ENCODE assay signal across 1 cellular context in the genomic region with DNA sequence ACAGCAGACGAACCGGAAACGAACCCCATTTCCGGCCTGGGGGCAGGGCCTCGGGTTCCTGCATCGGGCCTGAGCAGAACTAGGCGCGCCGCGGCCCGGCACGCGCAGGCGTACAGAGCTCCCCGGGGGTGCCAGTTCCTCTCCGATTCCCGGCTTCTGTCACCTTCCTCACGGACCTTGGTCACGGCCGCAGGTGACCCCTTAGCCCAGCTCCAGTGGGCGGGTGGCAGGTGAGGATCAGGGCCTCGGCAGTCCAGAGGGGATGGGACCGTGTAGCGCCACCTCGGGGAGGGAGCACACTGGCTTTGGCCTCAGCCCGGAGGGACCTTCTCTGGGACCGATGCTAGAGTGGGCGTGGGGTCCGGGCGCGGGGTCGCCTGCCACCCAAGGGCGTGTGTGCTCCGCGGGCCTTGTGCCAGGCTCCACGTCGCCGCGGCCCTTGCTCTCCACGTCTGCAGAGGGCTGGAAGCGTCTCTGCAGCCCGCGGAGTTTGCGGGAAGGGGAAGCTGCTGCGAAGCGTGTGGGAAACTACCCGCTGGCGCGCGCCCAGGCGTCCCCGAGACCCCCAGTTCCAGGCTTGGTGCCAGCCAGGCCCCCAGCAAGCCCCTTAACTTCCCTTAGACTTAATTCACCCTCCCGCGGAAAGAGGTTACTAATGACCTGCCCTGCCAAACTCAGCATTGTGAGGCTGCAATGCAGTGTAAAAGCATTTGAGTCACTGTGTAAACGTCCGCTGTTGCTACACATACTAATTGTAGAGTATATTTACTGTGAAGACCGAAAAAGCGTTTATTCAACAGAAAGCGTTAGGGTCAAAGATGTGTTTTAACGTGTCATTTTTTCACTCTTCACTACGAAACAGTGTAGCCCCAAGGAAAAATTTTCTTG.
TF ChIP-seq lines count a peak whose summit lies in the region.

A gene (plus strand): TSS at position 48 of the 888 bp plus-strand sequence. CDS start 7,930 bp downstream, outside the sequence.

TF ChIP-seq in HepG2, 621 proteins besides CTCF, POLR2A, EP300 and RAD21 (continued from another document and continues in another):
- TF ChIP-seq, protein P1, sequence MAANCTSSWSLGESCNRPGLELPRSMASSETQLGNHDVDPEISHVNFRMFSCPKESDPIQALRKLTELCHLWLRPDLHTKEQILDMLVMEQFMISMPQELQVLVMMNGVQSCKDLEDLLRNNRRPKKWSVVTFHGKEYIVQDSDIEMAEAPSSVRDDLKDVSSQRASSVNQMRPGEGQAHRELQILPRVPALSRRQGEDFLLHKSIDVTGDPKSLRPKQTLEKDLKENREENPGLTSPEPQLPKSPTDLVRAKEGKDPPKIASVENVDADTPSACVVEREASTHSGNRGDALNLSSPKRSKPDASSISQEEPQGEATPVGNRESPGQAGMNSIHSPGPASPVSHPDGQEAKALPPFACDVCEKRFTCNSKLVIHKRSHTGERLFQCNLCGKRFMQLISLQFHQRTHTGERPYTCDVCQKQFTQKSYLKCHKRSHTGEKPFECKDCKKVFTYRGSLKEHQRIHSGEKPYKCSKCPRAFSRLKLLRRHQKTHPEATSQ (CRISPR knock-in tag; IDR thresholded peaks at IDR 0.05; ENCODE audit: borderline replicate concordance), result 0 out of 2 replicates have a peak, but pooled peaks have one; percentile 26
- TF ChIP-seq ZNF296 (CRISPR knock-in tag; conservative IDR thresholded peaks at IDR 0.05) (peak; percentile 53; the same call in 1 of the 2 replicates), ZNF496 (CRISPR knock-in tag; IDR thresholded peaks at IDR 0.05; ENCODE audit: insufficient replicate concordance) (no peak), ONECUT2 (CRISPR knock-in tag; IDR thresholded peaks at IDR 0.05) (0 out of 2 replicates have a peak, but pooled peaks have one; percentile 13), ZNF724P (CRISPR knock-in tag; IDR thresholded peaks at IDR 0.05; ENCODE audit: borderline replicate concordance) (peak; percentile 87; the same call in 1 of the 2 replicates), FOXK2 (IDR thresholded peaks at IDR 0.05) (no peak; the same call in 1 of the 2 replicates), WIZ (CRISPR knock-in tag; IDR thresholded peaks at IDR 0.05) (peak; percentile 90; the same call in 1 of the 2 replicates), SOX6 (IDR thresholded peaks at IDR 0.05) (no peak), SOX6 (CRISPR knock-in tag; IDR thresholded peaks at IDR 0.05) (peak; percentile 91), TEAD2 (CRISPR knock-in tag; IDR thresholded peaks at IDR 0.05) (no peak), NFE2L1 (CRISPR knock-in tag; IDR thresholded peaks at IDR 0.05; ENCODE audit: borderline replicate concordance) (0 out of 2 replicates have a peak, but pooled peaks have one; percentile 46), U2AF1 (optimal IDR thresholded peaks at IDR 0.05; ENCODE audit: low read depth, low read length) (peak; percentile 95), KAT2B (IDR thresholded peaks at IDR 0.05; ENCODE audit: borderline replicate concordance, low read depth, low read length) (no peak), ZNF737 (CRISPR knock-in tag; IDR thresholded peaks at IDR 0.05; ENCODE audit: borderline replicate concordance) (peak; percentile 99), ZNF10 (CRISPR knock-in tag; IDR thresholded peaks at IDR 0.05; ENCODE audit: borderline replicate concordance, low read depth) (no peak), RARG (CRISPR knock-in tag; IDR thresholded peaks at IDR 0.05; ENCODE audit: low read depth) (0 out of 2 replicates have a peak, but pooled peaks have one; percentile 88), POLR2AphosphoS5 (IDR thresholded peaks at IDR 0.05; ENCODE audit: low read depth, low read length) (peak; percentile 93), ZNF326 (CRISPR knock-in tag; IDR thresholded peaks at IDR 0.05; ENCODE audit: borderline replicate concordance) (no peak; the same call in 1 of the 2 replicates)
- TF ChIP-seq, protein P2, sequence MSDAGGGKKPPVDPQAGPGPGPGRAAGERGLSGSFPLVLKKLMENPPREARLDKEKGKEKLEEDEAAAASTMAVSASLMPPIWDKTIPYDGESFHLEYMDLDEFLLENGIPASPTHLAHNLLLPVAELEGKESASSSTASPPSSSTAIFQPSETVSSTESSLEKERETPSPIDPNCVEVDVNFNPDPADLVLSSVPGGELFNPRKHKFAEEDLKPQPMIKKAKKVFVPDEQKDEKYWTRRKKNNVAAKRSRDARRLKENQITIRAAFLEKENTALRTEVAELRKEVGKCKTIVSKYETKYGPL (CRISPR knock-in tag; IDR thresholded peaks at IDR 0.05), result peak; percentile 35; the same call in 1 of the 2 replicates
- TF ChIP-seq, protein P3, sequence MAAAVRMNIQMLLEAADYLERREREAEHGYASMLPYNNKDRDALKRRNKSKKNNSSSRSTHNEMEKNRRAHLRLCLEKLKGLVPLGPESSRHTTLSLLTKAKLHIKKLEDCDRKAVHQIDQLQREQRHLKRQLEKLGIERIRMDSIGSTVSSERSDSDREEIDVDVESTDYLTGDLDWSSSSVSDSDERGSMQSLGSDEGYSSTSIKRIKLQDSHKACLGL (CRISPR knock-in tag; IDR thresholded peaks at IDR 0.05), result peak; percentile 98
- TF ChIP-seq, protein P4, sequence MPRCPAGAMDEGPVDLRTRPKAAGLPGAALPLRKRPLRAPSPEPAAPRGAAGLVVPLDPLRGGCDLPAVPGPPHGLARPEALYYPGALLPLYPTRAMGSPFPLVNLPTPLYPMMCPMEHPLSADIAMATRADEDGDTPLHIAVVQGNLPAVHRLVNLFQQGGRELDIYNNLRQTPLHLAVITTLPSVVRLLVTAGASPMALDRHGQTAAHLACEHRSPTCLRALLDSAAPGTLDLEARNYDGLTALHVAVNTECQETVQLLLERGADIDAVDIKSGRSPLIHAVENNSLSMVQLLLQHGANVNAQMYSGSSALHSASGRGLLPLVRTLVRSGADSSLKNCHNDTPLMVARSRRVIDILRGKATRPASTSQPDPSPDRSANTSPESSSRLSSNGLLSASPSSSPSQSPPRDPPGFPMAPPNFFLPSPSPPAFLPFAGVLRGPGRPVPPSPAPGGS (CRISPR knock-in tag; IDR thresholded peaks at IDR 0.05), result peak; percentile 96
- TF ChIP-seq, protein P5, sequence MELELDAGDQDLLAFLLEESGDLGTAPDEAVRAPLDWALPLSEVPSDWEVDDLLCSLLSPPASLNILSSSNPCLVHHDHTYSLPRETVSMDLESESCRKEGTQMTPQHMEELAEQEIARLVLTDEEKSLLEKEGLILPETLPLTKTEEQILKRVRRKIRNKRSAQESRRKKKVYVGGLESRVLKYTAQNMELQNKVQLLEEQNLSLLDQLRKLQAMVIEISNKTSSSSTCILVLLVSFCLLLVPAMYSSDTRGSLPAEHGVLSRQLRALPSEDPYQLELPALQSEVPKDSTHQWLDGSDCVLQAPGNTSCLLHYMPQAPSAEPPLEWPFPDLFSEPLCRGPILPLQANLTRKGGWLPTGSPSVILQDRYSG (CRISPR knock-in tag; IDR thresholded peaks at IDR 0.05), result 0 out of 2 replicates have a peak, but pooled peaks have one; percentile 32
- TF ChIP-seq, protein P6, sequence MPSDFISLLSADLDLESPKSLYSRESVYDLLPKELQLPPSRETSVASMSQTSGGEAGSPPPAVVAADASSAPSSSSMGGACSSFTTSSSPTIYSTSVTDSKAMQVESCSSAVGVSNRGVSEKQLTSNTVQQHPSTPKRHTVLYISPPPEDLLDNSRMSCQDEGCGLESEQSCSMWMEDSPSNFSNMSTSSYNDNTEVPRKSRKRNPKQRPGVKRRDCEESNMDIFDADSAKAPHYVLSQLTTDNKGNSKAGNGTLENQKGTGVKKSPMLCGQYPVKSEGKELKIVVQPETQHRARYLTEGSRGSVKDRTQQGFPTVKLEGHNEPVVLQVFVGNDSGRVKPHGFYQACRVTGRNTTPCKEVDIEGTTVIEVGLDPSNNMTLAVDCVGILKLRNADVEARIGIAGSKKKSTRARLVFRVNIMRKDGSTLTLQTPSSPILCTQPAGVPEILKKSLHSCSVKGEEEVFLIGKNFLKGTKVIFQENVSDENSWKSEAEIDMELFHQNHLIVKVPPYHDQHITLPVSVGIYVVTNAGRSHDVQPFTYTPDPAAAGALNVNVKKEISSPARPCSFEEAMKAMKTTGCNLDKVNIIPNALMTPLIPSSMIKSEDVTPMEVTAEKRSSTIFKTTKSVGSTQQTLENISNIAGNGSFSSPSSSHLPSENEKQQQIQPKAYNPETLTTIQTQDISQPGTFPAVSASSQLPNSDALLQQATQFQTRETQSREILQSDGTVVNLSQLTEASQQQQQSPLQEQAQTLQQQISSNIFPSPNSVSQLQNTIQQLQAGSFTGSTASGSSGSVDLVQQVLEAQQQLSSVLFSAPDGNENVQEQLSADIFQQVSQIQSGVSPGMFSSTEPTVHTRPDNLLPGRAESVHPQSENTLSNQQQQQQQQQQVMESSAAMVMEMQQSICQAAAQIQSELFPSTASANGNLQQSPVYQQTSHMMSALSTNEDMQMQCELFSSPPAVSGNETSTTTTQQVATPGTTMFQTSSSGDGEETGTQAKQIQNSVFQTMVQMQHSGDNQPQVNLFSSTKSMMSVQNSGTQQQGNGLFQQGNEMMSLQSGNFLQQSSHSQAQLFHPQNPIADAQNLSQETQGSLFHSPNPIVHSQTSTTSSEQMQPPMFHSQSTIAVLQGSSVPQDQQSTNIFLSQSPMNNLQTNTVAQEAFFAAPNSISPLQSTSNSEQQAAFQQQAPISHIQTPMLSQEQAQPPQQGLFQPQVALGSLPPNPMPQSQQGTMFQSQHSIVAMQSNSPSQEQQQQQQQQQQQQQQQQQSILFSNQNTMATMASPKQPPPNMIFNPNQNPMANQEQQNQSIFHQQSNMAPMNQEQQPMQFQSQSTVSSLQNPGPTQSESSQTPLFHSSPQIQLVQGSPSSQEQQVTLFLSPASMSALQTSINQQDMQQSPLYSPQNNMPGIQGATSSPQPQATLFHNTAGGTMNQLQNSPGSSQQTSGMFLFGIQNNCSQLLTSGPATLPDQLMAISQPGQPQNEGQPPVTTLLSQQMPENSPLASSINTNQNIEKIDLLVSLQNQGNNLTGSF (CRISPR knock-in tag; IDR thresholded peaks at IDR 0.05), result peak; percentile 75
- TF ChIP-seq, protein P7, sequence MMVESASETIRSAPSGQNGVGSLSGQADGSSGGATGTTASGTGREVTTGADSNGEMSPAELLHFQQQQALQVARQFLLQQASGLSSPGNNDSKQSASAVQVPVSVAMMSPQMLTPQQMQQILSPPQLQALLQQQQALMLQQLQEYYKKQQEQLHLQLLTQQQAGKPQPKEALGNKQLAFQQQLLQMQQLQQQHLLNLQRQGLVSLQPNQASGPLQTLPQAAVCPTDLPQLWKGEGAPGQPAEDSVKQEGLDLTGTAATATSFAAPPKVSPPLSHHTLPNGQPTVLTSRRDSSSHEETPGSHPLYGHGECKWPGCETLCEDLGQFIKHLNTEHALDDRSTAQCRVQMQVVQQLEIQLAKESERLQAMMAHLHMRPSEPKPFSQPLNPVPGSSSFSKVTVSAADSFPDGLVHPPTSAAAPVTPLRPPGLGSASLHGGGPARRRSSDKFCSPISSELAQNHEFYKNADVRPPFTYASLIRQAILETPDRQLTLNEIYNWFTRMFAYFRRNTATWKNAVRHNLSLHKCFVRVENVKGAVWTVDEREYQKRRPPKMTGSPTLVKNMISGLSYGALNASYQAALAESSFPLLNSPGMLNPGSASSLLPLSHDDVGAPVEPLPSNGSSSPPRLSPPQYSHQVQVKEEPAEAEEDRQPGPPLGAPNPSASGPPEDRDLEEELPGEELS (CRISPR knock-in tag; IDR thresholded peaks at IDR 0.05), result peak; percentile 75
- TF ChIP-seq, protein P8, sequence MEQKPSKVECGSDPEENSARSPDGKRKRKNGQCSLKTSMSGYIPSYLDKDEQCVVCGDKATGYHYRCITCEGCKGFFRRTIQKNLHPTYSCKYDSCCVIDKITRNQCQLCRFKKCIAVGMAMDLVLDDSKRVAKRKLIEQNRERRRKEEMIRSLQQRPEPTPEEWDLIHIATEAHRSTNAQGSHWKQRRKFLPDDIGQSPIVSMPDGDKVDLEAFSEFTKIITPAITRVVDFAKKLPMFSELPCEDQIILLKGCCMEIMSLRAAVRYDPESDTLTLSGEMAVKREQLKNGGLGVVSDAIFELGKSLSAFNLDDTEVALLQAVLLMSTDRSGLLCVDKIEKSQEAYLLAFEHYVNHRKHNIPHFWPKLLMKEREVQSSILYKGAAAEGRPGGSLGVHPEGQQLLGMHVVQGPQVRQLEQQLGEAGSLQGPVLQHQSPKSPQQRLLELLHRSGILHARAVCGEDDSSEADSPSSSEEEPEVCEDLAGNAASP (CRISPR knock-in tag; IDR thresholded peaks at IDR 0.05; ENCODE audit: borderline replicate concordance), result peak; percentile 99
- TF ChIP-seq, protein P9, sequence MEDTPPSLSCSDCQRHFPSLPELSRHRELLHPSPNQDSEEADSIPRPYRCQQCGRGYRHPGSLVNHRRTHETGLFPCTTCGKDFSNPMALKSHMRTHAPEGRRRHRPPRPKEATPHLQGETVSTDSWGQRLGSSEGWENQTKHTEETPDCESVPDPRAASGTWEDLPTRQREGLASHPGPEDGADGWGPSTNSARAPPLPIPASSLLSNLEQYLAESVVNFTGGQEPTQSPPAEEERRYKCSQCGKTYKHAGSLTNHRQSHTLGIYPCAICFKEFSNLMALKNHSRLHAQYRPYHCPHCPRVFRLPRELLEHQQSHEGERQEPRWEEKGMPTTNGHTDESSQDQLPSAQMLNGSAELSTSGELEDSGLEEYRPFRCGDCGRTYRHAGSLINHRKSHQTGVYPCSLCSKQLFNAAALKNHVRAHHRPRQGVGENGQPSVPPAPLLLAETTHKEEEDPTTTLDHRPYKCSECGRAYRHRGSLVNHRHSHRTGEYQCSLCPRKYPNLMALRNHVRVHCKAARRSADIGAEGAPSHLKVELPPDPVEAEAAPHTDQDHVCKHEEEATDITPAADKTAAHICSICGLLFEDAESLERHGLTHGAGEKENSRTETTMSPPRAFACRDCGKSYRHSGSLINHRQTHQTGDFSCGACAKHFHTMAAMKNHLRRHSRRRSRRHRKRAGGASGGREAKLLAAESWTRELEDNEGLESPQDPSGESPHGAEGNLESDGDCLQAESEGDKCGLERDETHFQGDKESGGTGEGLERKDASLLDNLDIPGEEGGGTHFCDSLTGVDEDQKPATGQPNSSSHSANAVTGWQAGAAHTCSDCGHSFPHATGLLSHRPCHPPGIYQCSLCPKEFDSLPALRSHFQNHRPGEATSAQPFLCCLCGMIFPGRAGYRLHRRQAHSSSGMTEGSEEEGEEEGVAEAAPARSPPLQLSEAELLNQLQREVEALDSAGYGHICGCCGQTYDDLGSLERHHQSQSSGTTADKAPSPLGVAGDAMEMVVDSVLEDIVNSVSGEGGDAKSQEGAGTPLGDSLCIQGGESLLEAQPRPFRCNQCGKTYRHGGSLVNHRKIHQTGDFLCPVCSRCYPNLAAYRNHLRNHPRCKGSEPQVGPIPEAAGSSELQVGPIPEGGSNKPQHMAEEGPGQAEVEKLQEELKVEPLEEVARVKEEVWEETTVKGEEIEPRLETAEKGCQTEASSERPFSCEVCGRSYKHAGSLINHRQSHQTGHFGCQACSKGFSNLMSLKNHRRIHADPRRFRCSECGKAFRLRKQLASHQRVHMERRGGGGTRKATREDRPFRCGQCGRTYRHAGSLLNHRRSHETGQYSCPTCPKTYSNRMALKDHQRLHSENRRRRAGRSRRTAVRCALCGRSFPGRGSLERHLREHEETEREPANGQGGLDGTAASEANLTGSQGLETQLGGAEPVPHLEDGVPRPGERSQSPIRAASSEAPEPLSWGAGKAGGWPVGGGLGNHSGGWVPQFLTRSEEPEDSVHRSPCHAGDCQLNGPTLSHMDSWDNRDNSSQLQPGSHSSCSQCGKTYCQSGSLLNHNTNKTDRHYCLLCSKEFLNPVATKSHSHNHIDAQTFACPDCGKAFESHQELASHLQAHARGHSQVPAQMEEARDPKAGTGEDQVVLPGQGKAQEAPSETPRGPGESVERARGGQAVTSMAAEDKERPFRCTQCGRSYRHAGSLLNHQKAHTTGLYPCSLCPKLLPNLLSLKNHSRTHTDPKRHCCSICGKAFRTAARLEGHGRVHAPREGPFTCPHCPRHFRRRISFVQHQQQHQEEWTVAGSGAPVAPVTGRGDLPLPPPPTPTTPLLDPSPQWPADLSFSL (CRISPR knock-in tag; IDR thresholded peaks at IDR 0.05), result 0 out of 2 replicates have a peak, but pooled peaks have one; percentile 54
